Comparison of ENCODE assay signal across 24 cellular contexts in the genomic region with DNA sequence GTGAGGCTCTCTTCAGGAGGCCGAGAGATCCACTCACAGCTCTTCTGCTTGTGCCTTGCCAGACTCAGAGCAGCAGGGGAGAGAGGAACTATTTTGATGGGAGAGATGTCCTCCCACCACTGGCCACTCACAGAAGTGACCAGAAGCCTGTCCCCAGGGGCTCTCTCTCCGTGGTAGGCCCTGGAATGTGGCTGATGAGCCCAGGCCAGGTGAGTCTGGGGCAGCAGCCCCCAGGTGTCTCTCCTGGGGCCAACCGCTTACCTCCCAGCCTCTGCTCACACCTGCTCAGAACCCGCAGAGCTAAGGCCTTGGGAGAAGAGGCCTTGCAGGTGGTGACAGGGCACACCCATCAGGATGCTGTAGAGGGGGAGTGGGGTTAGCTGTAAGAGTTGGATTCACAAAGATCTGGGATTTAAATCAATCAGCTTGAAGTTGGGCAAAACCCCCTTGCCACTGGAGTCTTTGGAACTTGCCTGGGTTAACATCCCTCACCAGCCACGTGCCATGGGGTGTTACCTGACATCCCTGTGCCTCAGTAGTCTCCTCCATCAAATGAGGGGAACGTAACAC. TPM values are rescaled to one million over a fixed set of nuclear protein-coding genes. Genes with fewer than 3 reads are reported as not detected.
DNase-seq lines count a peak whose midpoint lies in the region; ATAC-seq, FAIRE-seq and TF ChIP-seq lines count a peak whose summit lies in the region.
"Had no signal": no experiment of that assay in that cellular context is flagged by ENCODE, and none has a peak within 500 bp of the region (broad histone marks: within the 10 kb centered on the region; RNA-seq: fewer than 3 reads in every experiment).

No MANE protein-coding gene starts in this region.

- H3K9ac ChIP-seq in H1 (replicated peaks in 1 of 4; ENCODE audit: extremely low read depth in 1 of 4, low read depth in 3 of 4, low read length in 3 of 4) (no peak overlapping the region), kidney (ENCODE audit: low read length in 2 of 2) (no peak overlapping the region)

- H3K79me2 ChIP-seq in H1 (ENCODE audit: control insufficient read depth in 1 of 2, insufficient read depth in 2 of 2, low read length in 2 of 2), result no peaks in the 10 kb centered on the region

- no peak overlapping the region for H4K5ac ChIP-seq in H1 (ENCODE audit: insufficient read length, low read depth, low read length)

- no peak overlapping the region for H2BK5ac ChIP-seq in H1 (ENCODE audit: low read depth, low read length)

- POLR2A ChIA-PET in H1 (lab: Charles Lee; ENCODE audit: partially characterized antibody), result no interaction called here

- H3K36me3 ChIP-seq in H1 (ENCODE audit: control insufficient read depth in 2 of 4, insufficient read depth in 4 of 4, low read length in 3 of 4) (no peaks in the 10 kb centered on the region), kidney (ENCODE audit: control insufficient read depth in 1 of 2, insufficient read depth in 2 of 2, low read length in 2 of 2) (no peaks in the 10 kb centered on the region), vagina (no peaks in the 10 kb centered on the region)

- no peaks in the 10 kb centered on the region for H3K4me1 ChIP-seq in H1 (replicated peaks in 1 of 4; ENCODE audit: control insufficient read depth in 3 of 4, insufficient read depth in 4 of 4, low read length in 3 of 4)
- no peaks in the 10 kb centered on the region for H3K4me1 ChIP-seq in kidney (ENCODE audit: control insufficient read depth in 1 of 2, insufficient read depth in 1 of 2, low read depth in 1 of 2, low read length in 2 of 2)
- no peaks in the 10 kb centered on the region for H3K4me1 ChIP-seq in vagina

- H4K8ac ChIP-seq in H1 (ENCODE audit: extremely low read depth, insufficient read depth, low read length), result no peak overlapping the region

- 0 out of 2 replicates have a peak overlapping the region, but pooled peaks have one; percentile 21 for H2BK20ac ChIP-seq in H1 (ENCODE audit: low read length)

- no peak overlapping the region for H2BK15ac ChIP-seq in H1 (ENCODE audit: low read length)

- H2BK120ac ChIP-seq in H1 (replicated peaks; ENCODE audit: low read depth, low read length), result no peak overlapping the region

- no peak overlapping the region for H3K27ac Mint-ChIP-seq in osteocyte (ENCODE audit: unreplicated experiment)
- H3K27ac Mint-ChIP-seq: CD4-positive, alpha-beta memory T cell; HFFc6 had no signal

- no peak for TF ChIP-seq EP300 in H1 (IDR thresholded peaks at IDR 0.05; ENCODE audit: borderline replicate concordance in 1 of 2, low read depth in 2 of 2, low read length in 2 of 2)

- no peak overlapping the region for H3K4ac ChIP-seq in H1 (replicated peaks; ENCODE audit: insufficient read length, low read depth, low read length)

- H3K27me3 ChIP-seq in H1 (replicated peaks in 1 of 4; ENCODE audit: control insufficient read depth in 3 of 4, extremely low read depth in 1 of 4, insufficient read depth in 3 of 4, low read length in 3 of 4) (no peaks in the 10 kb centered on the region), vagina (no peaks in the 10 kb centered on the region)

- H3K4me3 ChIP-seq in H1 (ENCODE audit: extremely low read depth in 1 of 4, insufficient read depth in 2 of 4, low read depth in 3 of 4, low read length in 4 of 4) (no peak overlapping the region), kidney (ENCODE audit: low read length in 2 of 2) (no peak overlapping the region), vagina (no peak overlapping the region)

- H3K79me1 ChIP-seq in H1 (ENCODE audit: low read depth, low read length), result no peaks in the 10 kb centered on the region

- H3K9me3 Mint-ChIP-seq in osteocyte (ENCODE audit: unreplicated experiment), result no peaks in the 10 kb centered on the region

- ATAC-seq in GM18517 (IDR thresholded peaks at IDR 0.05; ENCODE audit: unreplicated experiment) (no peak), HG03045 (IDR thresholded peaks at IDR 0.05; ENCODE audit: unreplicated experiment) (no peak)

- no peak overlapping the region for H3K4me3 Mint-ChIP-seq in osteocyte (ENCODE audit: unreplicated experiment)
- H3K4me3 Mint-ChIP-seq: CD4-positive, alpha-beta memory T cell; HFFc6 had no signal

- no peaks in the 10 kb centered on the region for H3K23me2 ChIP-seq in H1 (ENCODE audit: low read depth, low read length)

- intact Hi-C loops in kidney (cut with DNase I), result no loop called here
- intact Hi-C loops in vagina (cut with DNase I), result no loop called here

- no peak overlapping the region for H4K91ac ChIP-seq in H1 (replicated peaks; ENCODE audit: insufficient read length, low read length)

- no peak overlapping the region for H3K56ac ChIP-seq in H1 (replicated peaks; ENCODE audit: insufficient read length, low read depth, low read length)

- TF ChIP-seq CTCF in H1 (IDR thresholded peaks at IDR 0.05; ENCODE audit: control extremely low read depth in 1 of 3, insufficient read depth in 1 of 3, low read depth in 1 of 3, low read length in 3 of 3) (no peak), kidney (IDR thresholded peaks at IDR 0.05; ENCODE audit: borderline replicate concordance, extremely low read depth, insufficient read depth) (no peak), osteocyte (IDR thresholded peaks at IDR 0.05) (no peak), vagina (IDR thresholded peaks at IDR 0.05) (no peak)

- H3K27ac ChIP-seq in H1 (ENCODE audit: low read depth, low read length) (no peak overlapping the region), kidney (ENCODE audit: low read depth in 2 of 2, low read length in 2 of 2) (no peak overlapping the region), vagina (no peak overlapping the region)

- DNase-seq in H1 (ENCODE audit: low read depth in 1 of 2, low spot score in 2 of 2) (peak in 1 of 2 experiments; percentile 26), kidney (peak; percentile 29), osteocyte (ENCODE audit: extremely low spot score, unreplicated experiment) (peak; percentile 77), vagina (ENCODE audit: extremely low spot score in 2 of 2) (peak; percentile 71 to 91), HTR-8/SVneo (ENCODE audit: insufficient read length, low spot score) (no peak)
- DNase-seq: C1 segment of cervical spinal cord; Calu3; CD4-positive, alpha-beta memory T cell; COR-L47; DMS53; DMS79 treated with DMSO at 0.1 percent for 48 hours; GF-D8; GOT3; H7; HFFc6 had no signal

- CTCF ChIA-PET in H1 (lab: Charles Lee; ENCODE audit: partially characterized antibody), result interaction anchor here (1.9 kb wide), 1 partner anchor 17 kb away, joined by 8 read pairs; no protein-coding TSS in a partner anchor

- H3K4me1 Mint-ChIP-seq in osteocyte (ENCODE audit: unreplicated experiment), result no peaks in the 10 kb centered on the region
- H3K4me1 Mint-ChIP-seq: CD4-positive, alpha-beta memory T cell had no signal

- no peaks in the 10 kb centered on the region for H3K36me3 Mint-ChIP-seq in osteocyte (ENCODE audit: unreplicated experiment)
- H3K36me3 Mint-ChIP-seq: CD4-positive, alpha-beta memory T cell had no signal

- no peak overlapping the region for H2AK5ac ChIP-seq in H1 (ENCODE audit: low read depth, low read length)

- WGBS in H1 (ENCODE audit: extremely low coverage in 1 of 2, insufficient coverage in 1 of 2, insufficient read length in 1 of 2, insufficient replicate concordance in 2 of 2, low coverage in 1 of 2, low lambda C conversion rate in 2 of 2, missing lambda C conversion rate in 1 of 2), 2 experiments, result 85% methylated on average over 6 of the region's 6 CpGs; no CpG with 5 or more reads in 1 of the 2 experiments

- H3K4me2 ChIP-seq in H1 (ENCODE audit: insufficient read depth in 1 of 2, low read depth in 2 of 2, low read length in 2 of 2), result no peak overlapping the region

- no peak for TF ChIP-seq RAD21 in H1 (IDR thresholded peaks at IDR 0.05 in 1 of 2, conservative IDR thresholded peaks at IDR 0.05 in 1 of 2; ENCODE audit: low read depth in 2 of 2, low read length in 2 of 2)

- TF ChIP-seq POLR2A in H1 (IDR thresholded peaks at IDR 0.05; ENCODE audit: control extremely low read depth in 1 of 2, low read depth in 2 of 2, low read length in 2 of 2), result no peak
- TF ChIP-seq POLR2A in vagina (IDR thresholded peaks at IDR 0.05), result no peak

- no peak overlapping the region for H3K14ac ChIP-seq in H1 (ENCODE audit: insufficient read length)

- no peak for FAIRE-seq in H1 (lab: Jason Lieb, UNC)
- no peak for FAIRE-seq in kidney (lab: Jason Lieb, UNC)
- FAIRE-seq in HTR-8/SVneo (lab: Jason Lieb, UNC), result no peak
- FAIRE-seq: GM12891, GM18507 had no signal

- H2BK12ac ChIP-seq in H1 (ENCODE audit: low read depth, low read length), result no peak overlapping the region

- no peaks in the 10 kb centered on the region for H3K27me3 Mint-ChIP-seq in osteocyte (ENCODE audit: unreplicated experiment)

- no peak overlapping the region for H2AFZ ChIP-seq in H1 (ENCODE audit: low read length)

- H3K23ac ChIP-seq in H1 (ENCODE audit: insufficient read length), result no peak overlapping the region

- H3K9me3 ChIP-seq in H1 (ENCODE audit: insufficient read depth in 2 of 2, low read depth in 1 of 2, low read length in 1 of 2) (no peaks in the 10 kb centered on the region), kidney (ENCODE audit: control insufficient read depth in 1 of 2, low read length in 2 of 2) (no peaks in the 10 kb centered on the region), vagina (no peaks in the 10 kb centered on the region)

- no peaks in the 10 kb centered on the region for H4K20me1 ChIP-seq in H1 (replicated peaks in 1 of 2; ENCODE audit: control insufficient read depth in 1 of 2, insufficient read depth in 2 of 2, low read length in 2 of 2)

- H3K18ac ChIP-seq in H1 (ENCODE audit: extremely low read depth, low read length), result no peak overlapping the region

TF ChIP-seq in H1, 55 proteins besides CTCF, POLR2A, EP300 and RAD21 (continues in another document):
- no peak for TF ChIP-seq TAF7 (optimal IDR thresholded peaks at IDR 0.05; ENCODE audit: borderline replicate concordance, low read depth, low read length)

RNA-seq across cellular contexts. Expression of gene ASB18, which starts 29.1 kb away (rescaled TPM):
- not detected in 2 replicates for total RNA-seq in H1 (2021; fragmentation: NEBNext Ultra II Directional; extraction: Animal tissue kit (Norgen Biotek cat#: 25700))
- polyA plus RNA-seq in H1 (2011; rRNA removed) (not detected in 2 replicates), kidney (ENCODE audit: insufficient read depth, low read depth, low replicate concordance) (not detected)
- polyA plus RNA-seq in H1 (2011; cell fraction: cytosol; rRNA removed), result not detected
- polyA plus RNA-seq in H1 (2011; cell fraction: nucleus; rRNA removed), result not detected
- not detected in 4 replicates for polyA plus RNA-seq in H1 (2012, experiment 1 of 2)
- polyA plus RNA-seq in H1 (2012, experiment 2 of 2), result not detected
- polyA plus RNA-seq in H1 (2013, experiment 1 of 2), result not detected
- polyA plus RNA-seq in H1 (2013, experiment 2 of 2), result not detected
- not detected in 2 replicates for polyA minus RNA-seq in H1 (2011; rRNA and poly(A)+ RNA removed)
- not detected for polyA minus RNA-seq in H1 (2011; cell fraction: cytosol; rRNA and poly(A)+ RNA removed)
- not detected for polyA minus RNA-seq in H1 (2011; cell fraction: nucleus; rRNA and poly(A)+ RNA removed)
- total RNA-seq in kidney (not detected), osteocyte (not detected in 2 replicates), vagina (not detected)
- total RNA-seq: A172; A673; Calu3; CD4-positive, alpha-beta memory T cell; Daoy; G401; H7; HFFc6 had no signal
- polyA plus RNA-seq: BJ; CD4-positive, alpha-beta memory T cell had no signal
